ENCODE assay signal across 8 cellular contexts in genomic region chr3:134308350-134308891, GRCh38. TPM values are rescaled to one million over a fixed set of nuclear protein-coding genes. Genes with fewer than 3 reads are reported as not detected.
A peak's percentile ranks its signal among the peaks of the same experiment; 100 is the strongest.
DNase-seq lines count a peak whose midpoint lies in the region; ATAC-seq and TF ChIP-seq lines count a peak whose summit lies in the region.

No MANE protein-coding gene starts in this region.

- TF ChIP-seq CTCF in coronary artery (IDR thresholded peaks at IDR 0.05) (peak; percentile 97), right lobe of liver (IDR thresholded peaks at IDR 0.05) (peak; percentile 96 to 100 (median 97))

- intact Hi-C loops in right lobe of liver (cut with DNase I) = loop anchor here (2.0 to 10.0 kb wide), 4 partner anchors 68 to 174 kb away; no protein-coding TSS in a partner anchor

- no peaks in the 10 kb centered on the region for H3K9me3 ChIP-seq in right lobe of liver

- WGBS in right lobe of liver (ENCODE audit: insufficient coverage, low coverage, low lambda C conversion rate, missing lambda C conversion rate) = 6% methylated on average over 9 of the region's 11 CpGs

- H3K4me1 ChIP-seq in right lobe of liver = peaks cover 0 to 48% (median 22%) of the 10 kb centered on the region in 4 donors

- TF ChIP-seq POLR2A in right lobe of liver (IDR thresholded peaks at IDR 0.05) = no peak

- peak overlapping the region; percentile 52 to 98 for H3K27ac ChIP-seq in coronary artery
- peak overlapping the region in 2 of 3 donors; percentile 13 to 92 for H3K27ac ChIP-seq in right lobe of liver

- H3K36me3 ChIP-seq in right lobe of liver = no peaks in the 10 kb centered on the region

- DNase-seq in Daoy (ENCODE audit: low read depth) (peak; percentile 87), NCI-H345 treated with DMSO at 0.1 percent for 48 hours (lab: John Stamatoyannopoulos, UW; ENCODE audit: unreplicated experiment) (peak; percentile 36), coronary artery (ENCODE audit: low spot score) (peak; percentile 92), right lobe of liver (peak; percentile 73 to 83 (median 74))
- DNase-seq in activated CD4-positive, alpha-beta T cell treated with anti-CD3 and anti-CD28 coated beads for 48 hours = peak; percentile 83
- peak; percentile 80 for DNase-seq in stimulated activated CD4-positive, alpha-beta T cell treated with anti-CD3 and anti-CD28 coated beads, Interleukin-4, amount 100 ng/mL, for 24 hours

- H3K4me3 ChIP-seq in coronary artery (peak overlapping the region; percentile 37), right lobe of liver (no peak overlapping the region)

- ATAC-seq in HG02885 (IDR thresholded peaks at IDR 0.05; ENCODE audit: poor library complexity, unreplicated experiment) = peak; percentile 67
- peak; percentile 68 to 76 (median 68) for ATAC-seq in right lobe of liver
- no peak for ATAC-seq in GM19324 (IDR thresholded peaks at IDR 0.05; ENCODE audit: low FRiP score, unreplicated experiment)

- H3K27me3 ChIP-seq in right lobe of liver = no peaks in the 10 kb centered on the region

RNA-seq across cellular contexts. Expression of gene RYK, which starts 57.8 kb away (rescaled TPM):
- total RNA-seq in Daoy (2014; rRNA removed; shearing (Covaris generic)) = 86.1 and 87.6 TPM in 2 replicates
- 10 to 100 TPM; 15.9 to 28.5 (median 17.9) TPM for total RNA-seq in right lobe of liver

Comparison
In these comparisons a context has a peak if more than half of its experiments do, and no peak if none do; other contexts are left out.
1. DNase-seq: peak in every context shown above with its lines; median percentile 92 in coronary artery; 87 in Daoy; 83 in activated CD4-positive, alpha-beta T cell treated with anti-CD3 and anti-CD28 coated beads for 48 hours; 80 in stimulated activated CD4-positive, alpha-beta T cell treated with anti-CD3 and anti-CD28 coated beads, Interleukin-4, amount 100 ng/mL, for 24 hours; 74 in right lobe of liver; 36 in NCI-H345 treated with DMSO at 0.1 percent for 48 hours.